29 cellular contexts compared by ENCODE assay signal in genomic region chr20:54069501-54069971, GRCh38. TPM values are rescaled to one million over a fixed set of nuclear protein-coding genes. Genes with fewer than 3 reads are reported as not detected.
DNase-seq lines count a peak whose midpoint lies in the region; ATAC-seq and TF ChIP-seq lines count a peak whose summit lies in the region.
"Had no signal": no experiment of that assay in that cellular context is flagged by ENCODE, and none has a peak within 500 bp of the region (broad histone marks: within the 10 kb centered on the region; RNA-seq: fewer than 3 reads in every experiment).

No MANE protein-coding gene starts in this region.

- peaks cover 35% of the 10 kb centered on the region for H3K4me1 ChIP-seq in HUES48 (ENCODE audit: control insufficient read depth, insufficient read depth, low read length)
- peaks cover 28 to 33% of the 10 kb centered on the region in 2 donors for H3K4me1 ChIP-seq in duodenal mucosa (ENCODE audit: control insufficient read depth in 1 of 2, insufficient read depth in 2 of 2, low read length in 2 of 2)
- H3K4me1 ChIP-seq in prostate gland (replicated peaks), result no peaks in the 10 kb centered on the region
- H3K4me1 ChIP-seq: heart left ventricle, tibial nerve had no signal

- no peak overlapping the region for H3K27ac Mint-ChIP-seq in activated T-helper 2 cell treated with anti-CD3 and anti-CD28 coated beads, Interferon-gamma antibody, Interleukin-2, Interleukin-4, amounts not matched to agents 10 μg/mL and 5 μg/mL and 100 μg/mL, durations not matched to agents 14 hours and 24 hours and 36 hours
- H3K27ac Mint-ChIP-seq: activated CD8-positive, alpha-beta T cell treated with anti-CD3 and anti-CD28 coated beads for 36 hours; activated naive CD8-positive, alpha-beta T cell; T-helper 17 cell had no signal

- H3K9ac ChIP-seq in HUES48 (ENCODE audit: low read depth, low read length) (no peak overlapping the region), duodenal mucosa (ENCODE audit: low read depth in 1 of 2, low read length in 2 of 2) (no peak overlapping the region)
- H3K9ac ChIP-seq: SK-N-SH had no signal

- H3K27me3 Mint-ChIP-seq in activated T-helper 2 cell treated with anti-CD3 and anti-CD28 coated beads, Interferon-gamma antibody, Interleukin-2, Interleukin-4, amounts not matched to agents 10 μg/mL and 5 μg/mL and 100 μg/mL, durations not matched to agents 14 hours and 24 hours and 36 hours (ENCODE audit: low read depth), result peaks cover 3% of the 10 kb centered on the region
- H3K27me3 Mint-ChIP-seq: activated CD8-positive, alpha-beta T cell treated with anti-CD3 and anti-CD28 coated beads for 36 hours; activated naive CD8-positive, alpha-beta T cell; effector memory CD8-positive, alpha-beta T cell had no signal

- H3K4me3 Mint-ChIP-seq in activated T-helper 2 cell treated with anti-CD3 and anti-CD28 coated beads, Interferon-gamma antibody, Interleukin-2, Interleukin-4, amounts not matched to agents 10 μg/mL and 5 μg/mL and 100 μg/mL, durations not matched to agents 14 hours and 24 hours and 36 hours (ENCODE audit: low read depth), result no peak overlapping the region
- H3K4me3 Mint-ChIP-seq: activated CD8-positive, alpha-beta T cell treated with anti-CD3 and anti-CD28 coated beads for 36 hours; activated naive CD8-positive, alpha-beta T cell; effector memory CD8-positive, alpha-beta T cell; T-helper 17 cell had no signal

- no peak for ATAC-seq in GM19023 (IDR thresholded peaks at IDR 0.05; ENCODE audit: unreplicated experiment)
- ATAC-seq: activated CD8-positive, alpha-beta T cell treated with anti-CD3 and anti-CD28 coated beads for 36 hours; effector memory CD8-positive, alpha-beta T cell; foreskin keratinocyte; heart left ventricle; K562; T-helper 17 cell had no signal

- TF ChIP-seq CTCF in C4-2B (conservative IDR thresholded peaks at IDR 0.05) (no peak), prostate gland (IDR thresholded peaks at IDR 0.05) (no peak)

- TF ChIP-seq POLR2A in prostate gland (IDR thresholded peaks at IDR 0.05), result no peak

- DNase-seq in prostate gland (ENCODE audit: low spot score), result no peak
- no peak for DNase-seq in NCI-H526 (lab: John Stamatoyannopoulos, UW)
- DNase-seq in NCI-H2227 (lab: John Stamatoyannopoulos, UW; ENCODE audit: unreplicated experiment), result no peak
- DNase-seq in activated T-helper 2 cell treated with anti-CD3 and anti-CD28 coated beads, Interferon-gamma antibody, Interleukin-2, Interleukin-4, amounts not matched to agents 10 μg/mL and 5 μg/mL and 100 μg/mL, durations not matched to agents 14 hours and 24 hours and 36 hours (ENCODE audit: low spot score), result no peak
- DNase-seq: activated CD4-positive, alpha-beta T cell treated with anti-CD3 and anti-CD28 coated beads for 1 hour; activated CD8-positive, alpha-beta T cell treated with anti-CD3 and anti-CD28 coated beads for 36 hours; activated effector memory CD4-positive, alpha-beta T cell treated with Interleukin-2 at 50 U/mL for 16 hours; activated T-cell treated with anti-CD3 and anti-CD28 coated beads for 4 hours; anterior cingulate cortex; DMS79 treated with DMSO at 0.1 percent for 48 hours; effector memory CD8-positive, alpha-beta T cell; foreskin keratinocyte; heart left ventricle; kidney glomerular epithelial cell; MM.1S; NCI-H2081; NCI-H226; NCI-H748 treated with DMSO at 0.1 percent for 48 hours; SK-N-SH; T-helper 17 cell had no signal

- intact Hi-C loops in prostate gland (cut with DNase I), result loop anchor here (10.0 kb wide), 1 partner anchor 125 kb away; no protein-coding TSS in a partner anchor
- intact Hi-C loops in activated T-helper 2 cell treated with anti-CD3 and anti-CD28 coated beads, Interferon-gamma antibody, Interleukin-2, Interleukin-4, amounts not matched to agents 10 μg/mL and 5 μg/mL and 100 μg/mL, durations not matched to agents 14 hours and 24 hours and 36 hours (cut with micrococcal nuclease), result no loop called here

- peaks cover 7% of the 10 kb centered on the region for H3K4me1 Mint-ChIP-seq in activated T-helper 2 cell treated with anti-CD3 and anti-CD28 coated beads, Interferon-gamma antibody, Interleukin-2, Interleukin-4, amounts not matched to agents 10 μg/mL and 5 μg/mL and 100 μg/mL, durations not matched to agents 14 hours and 24 hours and 36 hours (ENCODE audit: low read depth)

- H3K27me3 ChIP-seq in HUES48 (ENCODE audit: control insufficient read depth, insufficient read depth, low read length) (no peaks in the 10 kb centered on the region), duodenal mucosa (ENCODE audit: control insufficient read depth in 1 of 2, insufficient read depth in 2 of 2, low read length in 2 of 2) (no peaks in the 10 kb centered on the region), prostate gland (replicated peaks; ENCODE audit: insufficient read depth) (no peaks in the 10 kb centered on the region)
- H3K27me3 ChIP-seq: tibial nerve had no signal

- H3K9me3 ChIP-seq in HUES48 (ENCODE audit: control insufficient read depth, insufficient read depth, low read length), result no peaks in the 10 kb centered on the region
- no peaks in the 10 kb centered on the region for H3K9me3 ChIP-seq in duodenal mucosa (ENCODE audit: control insufficient read depth in 1 of 2, low read length in 2 of 2)
- H3K9me3 ChIP-seq in prostate gland, result no peaks in the 10 kb centered on the region
- H3K9me3 ChIP-seq: heart left ventricle, SK-N-SH, tibial nerve had no signal

- H3K4me3 ChIP-seq in HUES48 (ENCODE audit: low read depth, low read length) (no peak overlapping the region), duodenal mucosa (ENCODE audit: low read depth in 1 of 2, low read length in 2 of 2) (peak overlapping the region; percentile 17 to 50), prostate gland (peak overlapping the region; percentile 28 to 32)
- H3K4me3 ChIP-seq: heart left ventricle, K562, tibial nerve had no signal

- no peaks in the 10 kb centered on the region for H3K9me3 Mint-ChIP-seq in activated T-helper 2 cell treated with anti-CD3 and anti-CD28 coated beads, Interferon-gamma antibody, Interleukin-2, Interleukin-4, amounts not matched to agents 10 μg/mL and 5 μg/mL and 100 μg/mL, durations not matched to agents 14 hours and 24 hours and 36 hours
- H3K9me3 Mint-ChIP-seq: activated CD8-positive, alpha-beta T cell treated with anti-CD3 and anti-CD28 coated beads for 36 hours; effector memory CD8-positive, alpha-beta T cell had no signal

- H3K36me3 Mint-ChIP-seq in activated T-helper 2 cell treated with anti-CD3 and anti-CD28 coated beads, Interferon-gamma antibody, Interleukin-2, Interleukin-4, amounts not matched to agents 10 μg/mL and 5 μg/mL and 100 μg/mL, durations not matched to agents 14 hours and 24 hours and 36 hours (ENCODE audit: low read depth), result no peaks in the 10 kb centered on the region
- H3K36me3 Mint-ChIP-seq: activated naive CD8-positive, alpha-beta T cell had no signal

- no peaks in the 10 kb centered on the region for H3K36me3 ChIP-seq in HUES48 (ENCODE audit: control insufficient read depth, insufficient read depth, low read length)
- no peaks in the 10 kb centered on the region for H3K36me3 ChIP-seq in duodenal mucosa (ENCODE audit: control insufficient read depth in 1 of 2, insufficient read depth in 2 of 2, low read length in 2 of 2)
- H3K36me3 ChIP-seq in prostate gland, result no peaks in the 10 kb centered on the region
- H3K36me3 ChIP-seq: heart left ventricle, tibial nerve had no signal

- H3K27ac ChIP-seq in C4-2B, result peak overlapping the region; percentile 79
- H3K27ac ChIP-seq in HUES48 (ENCODE audit: low read depth, low read length), result peak overlapping the region; percentile 16
- no peak overlapping the region for H3K27ac ChIP-seq in duodenal mucosa (ENCODE audit: low read depth, low read length)
- peak overlapping the region; percentile 61 to 68 for H3K27ac ChIP-seq in prostate gland
- H3K27ac ChIP-seq: foreskin keratinocyte, heart left ventricle, RWPE1, tibial nerve had no signal

- WGBS in prostate gland, result 78% methylated on average over 9 of the region's 9 CpGs

RNA-seq across cellular contexts. Expression of gene BCAS1, which starts 0.9 kb away (rescaled TPM):
- 10 to 100 TPM; 32.0 to 58.6 TPM for total RNA-seq in prostate gland
- total RNA-seq in activated T-helper 2 cell treated with anti-CD3 and anti-CD28 coated beads, Interferon-gamma antibody, Interleukin-2, Interleukin-4, amounts not matched to agents 10 μg/mL and 5 μg/mL and 100 μg/mL, durations not matched to agents 14 hours and 24 hours and 36 hours, result not detected in 2 replicates
- total RNA-seq: bronchial epithelial cell, foreskin keratinocyte, heart left ventricle had no signal

Comparison
In these comparisons a context has a peak if more than half of its experiments do, and no peak if none do; other contexts are left out.
1. RNA of gene BCAS1, which starts 0.9 kb away (total RNA-seq): 32.0 to 58.6 TPM in prostate gland; not detected in activated T-helper 2 cell treated with anti-CD3 and anti-CD28 coated beads, Interferon-gamma antibody, Interleukin-2, Interleukin-4, amounts not matched to agents 10 μg/mL and 5 μg/mL and 100 μg/mL, durations not matched to agents 14 hours and 24 hours and 36 hours; every median in the first group is over 10 times any median in the second.